Comparison of ENCODE assay signal across 20 cellular contexts in the genomic region with DNA sequence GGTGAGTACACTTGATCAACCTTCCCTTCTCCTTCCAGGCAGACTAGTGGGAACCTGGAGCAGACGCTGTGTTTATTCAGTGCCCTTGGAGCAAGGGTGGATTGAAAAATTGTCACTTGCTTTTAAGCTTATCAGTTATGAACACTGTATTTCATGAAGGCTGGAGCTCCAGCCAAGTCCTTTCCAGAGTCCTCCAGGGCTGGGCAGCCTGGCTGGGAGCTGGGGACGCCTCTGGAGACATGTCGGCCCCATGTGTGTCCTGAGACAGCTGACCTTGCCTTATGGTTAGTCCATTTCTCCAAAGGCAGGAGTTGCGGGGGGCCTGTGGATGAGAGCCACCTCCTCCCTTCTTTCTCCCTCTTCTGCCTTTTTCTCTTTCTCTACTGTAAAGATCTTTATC.
"Had no signal": no experiment of that assay in that cellular context is flagged by ENCODE, and none has a peak within 500 bp of the region (broad histone marks: within the 10 kb centered on the region; RNA-seq: fewer than 3 reads in every experiment).

No MANE protein-coding gene starts in this region.

- H3K4me1 ChIP-seq: breast epithelium, colonic mucosa, esophagus squamous epithelium, gastrocnemius medialis, lower lobe of right lung, right lobe of liver, transverse colon had no signal

- ATAC-seq: gastrocnemius medialis; left colon; lower lobe of right lung; mucosa of descending colon; right lobe of liver; stimulated activated memory B cell treated with anti-CD40 and anti-IgM and Interleukin-4, amounts not matched to agents 10 μg/mL and 1 μg/mL and 100 μg/mL, for 72 hours had no signal

- H3K4me3 Mint-ChIP-seq: activated CD4-positive, alpha-beta memory T cell treated with anti-CD3 and anti-CD28 coated beads for 36 hours; activated naive CD8-positive, alpha-beta T cell treated with anti-CD3 and anti-CD28 coated beads for 36 hours; neural crest cell; stimulated activated memory B cell treated with anti-CD40 and anti-IgM and Interleukin-4, amounts not matched to agents 10 μg/mL and 1 μg/mL and 100 μg/mL, for 72 hours had no signal

- H3K27ac Mint-ChIP-seq: activated CD4-positive, alpha-beta memory T cell treated with anti-CD3 and anti-CD28 coated beads for 36 hours; activated naive CD8-positive, alpha-beta T cell treated with anti-CD3 and anti-CD28 coated beads for 36 hours; stimulated activated memory B cell treated with anti-CD40 and anti-IgM and Interleukin-4, amounts not matched to agents 10 μg/mL and 1 μg/mL and 100 μg/mL, for 72 hours had no signal

- H3K9me3 Mint-ChIP-seq: activated CD4-positive, alpha-beta memory T cell treated with anti-CD3 and anti-CD28 coated beads for 36 hours; activated naive CD8-positive, alpha-beta T cell treated with anti-CD3 and anti-CD28 coated beads for 36 hours; neural crest cell; stimulated activated memory B cell treated with anti-CD40 and anti-IgM and Interleukin-4, amounts not matched to agents 10 μg/mL and 1 μg/mL and 100 μg/mL, for 72 hours had no signal

- H3K4me3 ChIP-seq: breast epithelium, colonic mucosa, esophagus squamous epithelium, gastrocnemius medialis, lower lobe of right lung, mucosa of descending colon, right lobe of liver, skin epidermis, transverse colon had no signal

- DNase-seq: activated CD4-positive, alpha-beta memory T cell treated with anti-CD3 and anti-CD28 coated beads for 36 hours; activated naive CD4-positive, alpha-beta T cell treated with Interleukin-2 at 50 U/mL for 16 hours; activated naive CD8-positive, alpha-beta T cell treated with anti-CD3 and anti-CD28 coated beads for 36 hours; activated T-cell treated with anti-CD3 and anti-CD28 coated beads, Interleukin-2, amount 50 U/mL, for 48 hours; colonic mucosa; esophagus squamous epithelium; gastrocnemius medialis; head of caudate nucleus; islet precursor cell; left colon; lower lobe of right lung; mesendoderm; mucosa of descending colon; right lobe of liver; stimulated activated CD4-positive, alpha-beta T cell treated with anti-CD3 and anti-CD28 coated beads, Interleukin-2, amount 100 ng/mL, for 24 hours; transverse colon had no signal

- H3K36me3 Mint-ChIP-seq: activated CD4-positive, alpha-beta memory T cell treated with anti-CD3 and anti-CD28 coated beads for 36 hours; activated naive CD8-positive, alpha-beta T cell treated with anti-CD3 and anti-CD28 coated beads for 36 hours had no signal

- H3K27me3 Mint-ChIP-seq: activated CD4-positive, alpha-beta memory T cell treated with anti-CD3 and anti-CD28 coated beads for 36 hours had no signal

- H3K27me3 ChIP-seq: breast epithelium, colonic mucosa, esophagus squamous epithelium, gastrocnemius medialis, right lobe of liver, transverse colon had no signal

- H3K4me1 Mint-ChIP-seq: activated naive CD8-positive, alpha-beta T cell treated with anti-CD3 and anti-CD28 coated beads for 36 hours had no signal

- H3K27ac ChIP-seq: breast epithelium, colonic mucosa, esophagus squamous epithelium, gastrocnemius medialis, lower lobe of right lung, right lobe of liver, skin epidermis, transverse colon had no signal

- H3K36me3 ChIP-seq: breast epithelium, colonic mucosa, esophagus squamous epithelium, gastrocnemius medialis, lower lobe of right lung, right lobe of liver, transverse colon had no signal
